ENCODE assay signal across 17 cellular contexts in the genomic region with DNA sequence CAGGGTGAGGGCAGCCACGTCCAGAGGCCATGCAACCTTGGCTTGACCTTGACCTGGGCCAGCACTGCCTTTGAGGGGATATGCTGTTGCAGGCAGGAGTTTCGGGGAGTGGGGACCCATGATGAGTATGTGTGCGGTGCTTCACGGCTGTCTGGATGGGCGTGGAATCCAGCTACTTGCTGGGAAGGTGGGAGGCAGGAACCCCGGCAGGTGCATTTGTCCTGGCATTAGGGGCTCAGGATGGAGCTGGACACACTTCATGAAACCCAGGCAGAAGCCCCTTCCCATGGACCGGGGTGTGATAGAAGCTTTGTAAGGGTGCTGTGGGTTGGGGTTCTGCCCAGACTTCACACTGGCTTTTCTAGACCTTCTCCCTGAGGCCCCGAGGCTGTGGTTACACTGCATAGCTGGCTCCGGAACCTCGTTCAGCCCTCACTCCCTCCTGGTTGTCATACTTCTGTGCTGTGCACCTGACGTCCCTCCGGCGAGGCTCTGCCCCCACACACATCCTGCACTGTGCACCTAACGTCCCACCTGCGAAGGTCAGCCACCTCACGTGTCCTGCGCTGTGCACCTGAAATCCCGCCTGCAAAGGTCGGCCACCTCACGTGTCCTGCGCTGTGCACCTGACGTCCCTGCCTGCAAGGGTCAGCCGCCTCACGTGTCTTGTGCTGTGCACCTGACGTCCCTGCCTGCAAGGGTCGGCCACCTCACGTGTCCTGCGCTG.
DNase-seq lines count a peak whose midpoint lies in the region; ATAC-seq and TF ChIP-seq lines count a peak whose summit lies in the region.
"Had no signal": no experiment of that assay in that cellular context is flagged by ENCODE, and none has a peak within 500 bp of the region (broad histone marks: within the 10 kb centered on the region; RNA-seq: fewer than 3 reads in every experiment).

No MANE protein-coding gene starts in this region.

- H3K27ac Mint-ChIP-seq in activated CD8-positive, alpha-beta memory T cell treated with anti-CD3 and anti-CD28 coated beads, Interleukin-2, amount 10 ng/mL, durations not matched to agents 7 days and 5 days, result no peak overlapping the region
- H3K27ac Mint-ChIP-seq: B cell; CD4-positive, alpha-beta memory T cell had no signal

- no peaks in the 10 kb centered on the region for H3K4me1 Mint-ChIP-seq in activated CD8-positive, alpha-beta memory T cell treated with anti-CD3 and anti-CD28 coated beads, Interleukin-2, amount 10 ng/mL, durations not matched to agents 7 days and 5 days
- H3K4me1 Mint-ChIP-seq: B cell; CD4-positive, alpha-beta memory T cell had no signal

- H3K9me3 Mint-ChIP-seq in activated CD8-positive, alpha-beta memory T cell treated with anti-CD3 and anti-CD28 coated beads, Interleukin-2, amount 10 ng/mL, durations not matched to agents 7 days and 5 days (ENCODE audit: low read depth), result no peaks in the 10 kb centered on the region

- no peak overlapping the region for H4K8ac ChIP-seq in mesendoderm (ENCODE audit: low read depth, low read length)

- H3K36me3 Mint-ChIP-seq in activated CD8-positive, alpha-beta memory T cell treated with anti-CD3 and anti-CD28 coated beads, Interleukin-2, amount 10 ng/mL, durations not matched to agents 7 days and 5 days, result no peaks in the 10 kb centered on the region
- H3K36me3 Mint-ChIP-seq: CD4-positive, alpha-beta memory T cell had no signal

- H2BK15ac ChIP-seq in mesendoderm (replicated peaks; ENCODE audit: low read depth), result no peak overlapping the region

- H3K27me3 ChIP-seq in stomach (peaks cover 0 to 32% (median 0%) of the 10 kb centered on the region in 3 donors), mesendoderm (ENCODE audit: insufficient read depth, low read length, poor library complexity) (no peaks in the 10 kb centered on the region)

- no peak for TF ChIP-seq CTCF in HEK293 (tag by site-specific recombination; IDR thresholded peaks at IDR 0.05)
- no peak for TF ChIP-seq CTCF in stomach (IDR thresholded peaks at IDR 0.05)

- H3K23ac ChIP-seq in mesendoderm (ENCODE audit: low read length), result no peak overlapping the region

- H2BK5ac ChIP-seq in mesendoderm (ENCODE audit: low read length), result no peak overlapping the region

- no peak overlapping the region for H3K4me2 ChIP-seq in mesendoderm (ENCODE audit: low read length)

- H3K56ac ChIP-seq in mesendoderm (ENCODE audit: low read length), result no peak overlapping the region

- POLR2A ChIA-PET in HEK293 (lab: Yijun Ruan, JAX), result no interaction called here

- no peak overlapping the region for H3K4ac ChIP-seq in mesendoderm (ENCODE audit: low read depth, low read length)

- no peak overlapping the region for H2BK120ac ChIP-seq in mesendoderm (ENCODE audit: low read depth, low read length)

- H3K36me3 ChIP-seq in HEK293 (ENCODE audit: control insufficient read depth in 2 of 2, insufficient read depth in 1 of 2, low read length in 2 of 2) (no peaks in the 10 kb centered on the region), stomach (no peaks in the 10 kb centered on the region), mesendoderm (ENCODE audit: control insufficient read depth, insufficient read depth, low read length) (no peaks in the 10 kb centered on the region)

- H3K79me1 ChIP-seq in mesendoderm (ENCODE audit: low read length), result no peaks in the 10 kb centered on the region

- H3K18ac ChIP-seq in mesendoderm (ENCODE audit: low read length), result no peak overlapping the region

- H3K4me1 ChIP-seq in HEK293 (ENCODE audit: control insufficient read depth, insufficient read depth, low read length) (0 out of 2 replicates have a peak, but pooled peaks cover 2% of the 10 kb centered on the region), stomach (no peaks in the 10 kb centered on the region), mesendoderm (ENCODE audit: control insufficient read depth, low read depth, low read length) (no peaks in the 10 kb centered on the region)

- CTCF ChIA-PET in activated CD8-positive, alpha-beta memory T cell treated with anti-CD3 and anti-CD28 coated beads, Interleukin-2, amount 10 ng/mL, durations not matched to agents 7 days and 5 days (lab: Charles Lee), result no interaction called here
- CTCF ChIA-PET in HEK293 (lab: Yijun Ruan, JAX), result no interaction called here

- TF ChIP-seq POLR2A in stomach (IDR thresholded peaks at IDR 0.05), result no peak

- H2AK5ac ChIP-seq in mesendoderm (ENCODE audit: low read length), result no peak overlapping the region

- intact Hi-C loops in stomach (cut with DNase I; ENCODE audit: low total_unique reads), result no loop called here

- no peak overlapping the region for H3K4me3 ChIP-seq in HEK293 (ENCODE audit: low read depth, low read length)
- H3K4me3 ChIP-seq in stomach, result no peak overlapping the region
- H3K4me3 ChIP-seq in mesendoderm (ENCODE audit: low read length), result no peak overlapping the region
- H3K4me3 ChIP-seq: K562 had no signal

- H3K27ac ChIP-seq in HEK293 (ENCODE audit: extremely low read depth, low read depth, low read length) (no peak overlapping the region), stomach (no peak overlapping the region), mesendoderm (ENCODE audit: low read depth, low read length) (no peak overlapping the region)
- H3K27ac ChIP-seq: 22Rv1 had no signal

- H3K9ac ChIP-seq in mesendoderm (ENCODE audit: low read length), result no peak overlapping the region

- H4K5ac ChIP-seq in mesendoderm (ENCODE audit: low read length), result no peak overlapping the region

- DNase-seq in activated CD8-positive, alpha-beta memory T cell treated with anti-CD3 and anti-CD28 coated beads, Interleukin-2, amount 10 ng/mL, durations not matched to agents 7 days and 5 days, result peak; percentile 35
- no peak for DNase-seq in activated CD8-positive, alpha-beta memory T cell treated with anti-CD3 and anti-CD28 coated beads for 24 hours
- DNase-seq in left lobe of liver (ENCODE audit: low spot score) (peak; percentile 34), stomach (peak; percentile 20), mesendoderm (no peak)
- no peak for DNase-seq in central memory CD4-positive, alpha-beta T cell
- DNase-seq: Calu3; CD4-positive, alpha-beta memory T cell; NCI-H1436; NCI-H524; Right ventricle myocardium superior had no signal

- 90 to 94% (median 92%) methylated on average over 27 to 28 of the region's 28 CpGs for WGBS in stomach, 5 donors
- no CpG with 5 or more reads among the region's 28 CpGs for WGBS in mesendoderm (ENCODE audit: extremely low coverage, insufficient coverage, low lambda C conversion rate)

- no peak for ATAC-seq in activated CD8-positive, alpha-beta memory T cell treated with anti-CD3 and anti-CD28 coated beads, Interleukin-2, amount 10 ng/mL, durations not matched to agents 7 days and 5 days
- no peak for ATAC-seq in left lobe of liver
- ATAC-seq in HG03108 (IDR thresholded peaks at IDR 0.05; ENCODE audit: unreplicated experiment), result no peak
- ATAC-seq: HCT116, K562 had no signal

- no peak for TF ChIP-seq EP300 in stomach (IDR thresholded peaks at IDR 0.05)

- H3K79me2 ChIP-seq in mesendoderm (ENCODE audit: control insufficient read depth, insufficient read depth, low read length), result no peaks in the 10 kb centered on the region

- H3K27me3 Mint-ChIP-seq in activated CD8-positive, alpha-beta memory T cell treated with anti-CD3 and anti-CD28 coated beads, Interleukin-2, amount 10 ng/mL, durations not matched to agents 7 days and 5 days, result no peaks in the 10 kb centered on the region
- H3K27me3 Mint-ChIP-seq: B cell had no signal

- H3K4me3 Mint-ChIP-seq in activated CD8-positive, alpha-beta memory T cell treated with anti-CD3 and anti-CD28 coated beads, Interleukin-2, amount 10 ng/mL, durations not matched to agents 7 days and 5 days, result no peak overlapping the region
- H3K4me3 Mint-ChIP-seq: B cell; CD4-positive, alpha-beta memory T cell had no signal

- no peaks in the 10 kb centered on the region for H3K9me3 ChIP-seq in HEK293 (ENCODE audit: control insufficient read depth, insufficient read depth, low read depth, low read length)
- H3K9me3 ChIP-seq in stomach, result no peaks in the 10 kb centered on the region

TF ChIP-seq in HEK293, 187 proteins besides CTCF, POLR2A, EP300 and RAD21:
- TF ChIP-seq, protein P1, sequence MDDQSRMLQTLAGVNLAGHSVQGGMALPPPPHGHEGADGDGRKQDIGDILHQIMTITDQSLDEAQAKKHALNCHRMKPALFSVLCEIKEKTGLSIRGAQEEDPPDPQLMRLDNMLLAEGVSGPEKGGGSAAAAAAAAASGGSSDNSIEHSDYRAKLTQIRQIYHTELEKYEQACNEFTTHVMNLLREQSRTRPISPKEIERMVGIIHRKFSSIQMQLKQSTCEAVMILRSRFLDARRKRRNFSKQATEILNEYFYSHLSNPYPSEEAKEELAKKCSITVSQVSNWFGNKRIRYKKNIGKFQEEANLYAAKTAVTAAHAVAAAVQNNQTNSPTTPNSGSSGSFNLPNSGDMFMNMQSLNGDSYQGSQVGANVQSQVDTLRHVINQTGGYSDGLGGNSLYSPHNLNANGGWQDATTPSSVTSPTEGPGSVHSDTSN (CRISPR knock-in tag; IDR thresholded peaks at IDR 0.05), result 0 out of 2 replicates have a peak, but pooled peaks have one; percentile 42
- TF ChIP-seq ZNF514 (tag by site-specific recombination; IDR thresholded peaks at IDR 0.05), result no peak
TF ChIP-seq in HEK293: peak in this region for 1.

Comparison
In these comparisons a context has a peak if more than half of its experiments do, and no peak if none do; other contexts are left out.
1. DNase-seq: peak in activated CD8-positive, alpha-beta memory T cell treated with anti-CD3 and anti-CD28 coated beads, Interleukin-2, amount 10 ng/mL, durations not matched to agents 7 days and 5 days (single experiment), left lobe of liver (single experiment) and stomach (single experiment); none in activated CD8-positive, alpha-beta memory T cell treated with anti-CD3 and anti-CD28 coated beads for 24 hours (single experiment), mesendoderm (single experiment) and central memory CD4-positive, alpha-beta T cell (single experiment).